In the genomic region with DNA sequence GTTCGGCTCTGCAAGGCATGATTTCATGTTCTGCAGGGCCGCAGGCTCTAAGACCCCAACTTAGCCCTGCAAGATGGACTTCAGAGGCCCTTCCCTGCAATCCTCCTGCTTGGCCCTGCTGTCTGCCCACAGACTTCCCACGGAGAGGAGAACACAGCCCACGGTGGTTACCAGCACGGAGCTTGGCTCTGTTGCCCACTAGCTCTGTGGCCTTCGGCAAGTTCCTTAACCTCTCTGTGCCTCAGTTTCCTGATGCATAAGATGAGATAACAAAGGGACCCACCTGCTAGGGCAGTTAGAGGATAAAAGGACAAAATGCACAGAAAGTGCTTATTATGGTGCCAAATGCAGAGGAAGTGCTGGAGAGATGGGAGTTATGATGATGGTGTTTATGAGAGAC, we compare ENCODE assay signal across 23 cellular contexts.
"Had no signal": no experiment of that assay in that cellular context is flagged by ENCODE, and none has a peak within 500 bp of the region (broad histone marks: within the 10 kb centered on the region; RNA-seq: fewer than 3 reads in every experiment).

No MANE protein-coding gene starts in this region.

- ATAC-seq: esophagus mucosa, gastrocnemius medialis, heart right ventricle, left cardiac atrium, left lung, left ventricle myocardium superior, lower lobe of right lung had no signal

- FAIRE-seq: endometrium, islet of Langerhans, keratinocyte had no signal

- H3K36me3 ChIP-seq: colonic mucosa, esophagus squamous epithelium, gastrocnemius medialis, heart right ventricle, left lung, lower lobe of right lung had no signal

- H3K9me3 ChIP-seq: colonic mucosa, esophagus squamous epithelium, gastrocnemius medialis, heart right ventricle, left lung, lower lobe of right lung had no signal

- DNase-seq: colonic mucosa; cortex of kidney; effector CD4-positive, alpha-beta T cell; effector memory CD4-positive, alpha-beta T cell; erythroblast; esophagus squamous epithelium; foreskin fibroblast; foreskin melanocyte; gastrocnemius medialis; glutamatergic neuron; head of caudate nucleus; heart right ventricle; hippocampal formation; left cardiac atrium; left lung; left ventricle myocardium superior; lower lobe of right lung; mesenchymal stem cell had no signal

- H3K4me1 ChIP-seq: colonic mucosa, esophagus squamous epithelium, gastrocnemius medialis, heart right ventricle, left lung, lower lobe of right lung had no signal

- H3K27me3 ChIP-seq: colonic mucosa, gastrocnemius medialis, heart right ventricle, left lung had no signal

- H3K27ac ChIP-seq: colonic mucosa, epithelial cell of prostate, esophagus squamous epithelium, gastrocnemius medialis, heart right ventricle, left lung, lower lobe of right lung had no signal

- H3K4me3 ChIP-seq: colonic mucosa, esophagus squamous epithelium, gastrocnemius medialis, heart right ventricle, left lung, lower lobe of right lung had no signal
